In the genomic region with DNA sequence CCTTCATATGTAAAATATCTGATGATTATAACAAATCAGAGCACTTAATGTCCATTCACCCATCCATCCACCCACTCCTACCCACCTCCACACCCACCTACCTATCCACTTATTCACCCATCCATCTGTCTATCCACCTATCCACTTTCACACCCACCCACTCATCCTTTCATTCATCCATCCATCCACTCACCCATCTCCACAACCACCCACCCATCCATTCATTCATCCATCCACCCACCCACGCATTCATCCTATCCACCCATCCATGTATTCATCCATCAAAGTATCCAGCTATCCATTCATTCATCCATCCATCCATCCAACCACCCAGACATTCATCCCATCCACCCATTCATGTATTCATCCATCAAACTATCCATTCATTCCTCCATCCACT, we compare ENCODE assay signal across 7 cellular contexts.
"Had no signal": no experiment of that assay in that cellular context is flagged by ENCODE, and none has a peak within 500 bp of the region (broad histone marks: within the 10 kb centered on the region; RNA-seq: fewer than 3 reads in every experiment).

No MANE protein-coding gene starts in this region.

- H3K27ac ChIP-seq: KMS-11 had no signal

- ATAC-seq: HCT116 had no signal

- DNase-seq: H7, KBM-7 had no signal

- H3K4me3 ChIP-seq: GM23338, HAP-1 had no signal

- FAIRE-seq: HTR-8/SVneo had no signal

- H3K4me1 ChIP-seq: HAP-1 had no signal

- H3K36me3 ChIP-seq: HAP-1 had no signal

- H3K9me3 ChIP-seq: HAP-1 had no signal

- H2AFZ ChIP-seq: GM23338 had no signal

- H3K4me2 ChIP-seq: GM23338, KMS-11 had no signal

- H3K9ac ChIP-seq: KMS-11 had no signal
